Comparison of ENCODE assay signal across 29 cellular contexts in genomic region chr9:117926031-117926655, GRCh38.
A peak's percentile ranks its signal among the peaks of the same experiment; 100 is the strongest.
DNase-seq lines count a peak whose midpoint lies in the region; ATAC-seq and TF ChIP-seq lines count a peak whose summit lies in the region.
"Had no signal": no experiment of that assay in that cellular context is flagged by ENCODE, and none has a peak within 500 bp of the region (broad histone marks: within the 10 kb centered on the region; RNA-seq: fewer than 3 reads in every experiment).

No MANE protein-coding gene starts in this region.

- TF ChIP-seq EP300 in ovary (IDR thresholded peaks at IDR 0.05): no peak

- no peaks in the 10 kb centered on the region for H3K36me3 ChIP-seq in HAP-1 (replicated peaks)
- H3K36me3 ChIP-seq in RWPE2 (ENCODE audit: low read depth): no peaks in the 10 kb centered on the region
- no peaks in the 10 kb centered on the region for H3K36me3 ChIP-seq in ovary
- H3K36me3 ChIP-seq: BLaER1, lower lobe of right lung, right lobe of liver had no signal

- DNase-seq in ACHN (peak; percentile 29), HAP-1 (ENCODE audit: low spot score in 2 of 2) (peak; percentile 15 to 74), RWPE2 (ENCODE audit: low spot score) (no peak), kidney tubule cell (ENCODE audit: low spot score) (peak; percentile 61), progenitor cell of endocrine pancreas (ENCODE audit: low spot score, unreplicated experiment) (no peak), NCI-H510A (lab: John Stamatoyannopoulos, UW) (no peak), ovary (no peak)
- DNase-seq: activated CD4-positive, alpha-beta T cell treated with anti-CD3 and anti-CD28 coated beads, Interleukin-2, amount 50 U/mL, for 1 hour; activated naive CD8-positive, alpha-beta T cell treated with anti-CD3 and anti-CD28 coated beads, Interleukin-2, amount 50 U/mL, for 24 hours; activated T-cell treated with anti-CD3 and anti-CD28 coated beads, Interleukin-2, amount 50 U/mL, for 4 hours; body of pancreas; COR-L47; DMS79 treated with DMSO at 0.1 percent for 48 hours; H9; KG1; kidney; lower lobe of right lung; MV-4-11; NK-92 treated with Interleukin-12 subunit alpha and Interleukin-12 subunit beta, amount 100 ng/mL, for 24 hours; PC-3; right lobe of liver; SHP77; stimulated activated CD4-positive, alpha-beta T cell treated with anti-CD3 and anti-CD28 coated beads, Interleukin-12 subunit alpha, Interleukin-12 subunit beta, amount 100 ng/mL, for 4 hours; stimulated activated CD4-positive, alpha-beta T cell treated with anti-CD3 and anti-CD28 coated beads, Interleukin-4, amount 100 ng/mL, for 1 hour; trophoblast cell had no signal

- no peak overlapping the region for H3K4me3 Mint-ChIP-seq in progenitor cell of endocrine pancreas (ENCODE audit: low read depth)
- H3K4me3 Mint-ChIP-seq: activated naive CD8-positive, alpha-beta T cell treated with anti-CD3 and anti-CD28 coated beads, Interleukin-2, amount 50 U/mL, for 24 hours; activated T-cell treated with anti-CD3 and anti-CD28 coated beads, Interleukin-2, amount 50 U/mL, for 4 hours; H9; nephron had no signal

- H3K9me3 Mint-ChIP-seq in progenitor cell of endocrine pancreas (ENCODE audit: low read depth): no peaks in the 10 kb centered on the region
- H3K9me3 Mint-ChIP-seq: activated naive CD8-positive, alpha-beta T cell treated with anti-CD3 and anti-CD28 coated beads, Interleukin-2, amount 50 U/mL, for 24 hours; activated T-cell treated with anti-CD3 and anti-CD28 coated beads, Interleukin-2, amount 50 U/mL, for 4 hours; H9; nephron had no signal

- no peaks in the 10 kb centered on the region; the same call in none of the 2 replicates for H3K4me1 ChIP-seq in HAP-1
- H3K4me1 ChIP-seq in RWPE2 (ENCODE audit: insufficient read depth, poor library complexity, severe bottlenecking): no peaks in the 10 kb centered on the region
- H3K4me1 ChIP-seq in ovary (ENCODE audit: insufficient read depth): no peaks in the 10 kb centered on the region
- H3K4me1 ChIP-seq: BLaER1, body of pancreas, lower lobe of right lung, parathyroid adenoma had no signal

- WGBS in ovary, 3 donors: 72 to 76% (median 73%) methylated on average over 5 of the region's 5 CpGs

- no peak for TF ChIP-seq POLR2A in ovary (IDR thresholded peaks at IDR 0.05)

- no peaks in the 10 kb centered on the region for H3K9me3 ChIP-seq in HAP-1
- no peaks in the 10 kb centered on the region for H3K9me3 ChIP-seq in RWPE2 (ENCODE audit: severe bottlenecking)
- H3K9me3 ChIP-seq in ovary: no peaks in the 10 kb centered on the region
- H3K9me3 ChIP-seq: BLaER1, body of pancreas, lower lobe of right lung had no signal

- H3K27me3 ChIP-seq in HAP-1 (ENCODE audit: low read depth) (no peaks in the 10 kb centered on the region; the same call in 1 of the 2 replicates), RWPE2 (ENCODE audit: insufficient read depth, poor library complexity, severe bottlenecking) (no peaks in the 10 kb centered on the region), ovary (no peaks in the 10 kb centered on the region)
- H3K27me3 ChIP-seq: BLaER1, body of pancreas, right lobe of liver had no signal

- peaks cover 5% of the 10 kb centered on the region for H3K4me1 Mint-ChIP-seq in progenitor cell of endocrine pancreas (ENCODE audit: low read depth)
- H3K4me1 Mint-ChIP-seq: activated naive CD8-positive, alpha-beta T cell treated with anti-CD3 and anti-CD28 coated beads, Interleukin-2, amount 50 U/mL, for 24 hours; nephron had no signal

- H3K36me3 Mint-ChIP-seq in progenitor cell of endocrine pancreas (ENCODE audit: insufficient read depth): no peaks in the 10 kb centered on the region

- no peak overlapping the region for H3K27ac Mint-ChIP-seq in progenitor cell of endocrine pancreas
- H3K27ac Mint-ChIP-seq: activated naive CD8-positive, alpha-beta T cell treated with anti-CD3 and anti-CD28 coated beads, Interleukin-2, amount 50 U/mL, for 24 hours; H9; nephron had no signal

- peak; percentile 68; the same call in 2 of the 3 replicates for ATAC-seq in RWPE2 (ENCODE audit: low read depth)
- ATAC-seq in HG03159 (IDR thresholded peaks at IDR 0.05; ENCODE audit: unreplicated experiment): no peak
- ATAC-seq: activated naive CD8-positive, alpha-beta T cell treated with anti-CD3 and anti-CD28 coated beads, Interleukin-2, amount 50 U/mL, for 24 hours; activated T-cell treated with anti-CD3 and anti-CD28 coated beads, Interleukin-2, amount 50 U/mL, for 4 hours; body of pancreas; lower lobe of right lung; PC-3; right lobe of liver had no signal

- intact Hi-C loops in ovary (cut with DNase I): no loop called here

- H3K27ac ChIP-seq in RWPE2 (ENCODE audit: poor library complexity, severe bottlenecking): no peak overlapping the region
- no peak overlapping the region for H3K27ac ChIP-seq in ovary
- H3K27ac ChIP-seq: BLaER1, body of pancreas, lower lobe of right lung, parathyroid adenoma, right lobe of liver had no signal

- H3K4me3 ChIP-seq in HAP-1 (no peak overlapping the region), RWPE2 (ENCODE audit: severe bottlenecking) (no peak overlapping the region), ovary (no peak overlapping the region)
- H3K4me3 ChIP-seq: BLaER1, body of pancreas, lower lobe of right lung, right lobe of liver had no signal

- no peaks in the 10 kb centered on the region for H3K27me3 Mint-ChIP-seq in progenitor cell of endocrine pancreas

- TF ChIP-seq CTCF in RWPE2 (IDR thresholded peaks at IDR 0.05; ENCODE audit: poor library complexity, severe bottlenecking) (no peak), progenitor cell of endocrine pancreas (IDR thresholded peaks at IDR 0.05; ENCODE audit: unreplicated experiment) (no peak), ovary (IDR thresholded peaks at IDR 0.05) (no peak)

- in situ Hi-C loops in ACHN (cut with HindIII; ENCODE audit: low pct_ligation_motif_present, low pct_unique_long_range_greater_than_20kb, low sequenced_read_pairs) (no loop called here), HAP-1 (cut with MboI; ENCODE audit: low sequenced_read_pairs) (no loop called here)

Comparison
In these comparisons a context has a peak if more than half of its experiments do, and no peak if none do; other contexts are left out.
1. DNase-seq: peak in ACHN (single experiment), HAP-1 (2 of 2) and kidney tubule cell (single experiment); none in RWPE2 (single experiment), progenitor cell of endocrine pancreas (single experiment), NCI-H510A (single experiment) and ovary (0 of 5).